Comparison of ENCODE assay signal across 9 cellular contexts in the genomic region with DNA sequence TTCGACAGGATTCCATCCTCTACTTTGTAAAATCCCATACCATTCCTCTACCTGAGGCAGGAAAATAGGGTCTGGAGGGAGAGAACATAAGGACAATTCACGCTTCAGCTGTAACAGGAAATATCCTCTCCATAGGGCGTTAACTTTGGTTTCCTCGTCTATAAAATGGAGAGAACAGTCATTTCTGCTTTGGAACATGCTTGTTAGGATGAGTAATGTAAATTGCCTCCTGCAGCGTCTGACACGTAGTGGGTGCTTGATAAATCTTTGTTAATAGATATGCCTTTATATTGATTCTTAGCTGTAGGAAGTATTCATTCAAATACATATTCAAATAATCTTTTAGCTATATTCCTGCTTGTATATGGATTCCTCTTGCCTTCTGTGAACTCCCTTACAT. TPM values are rescaled to one million over a fixed set of nuclear protein-coding genes. Genes with fewer than 3 reads are reported as not detected.
A peak's percentile ranks its signal among the peaks of the same experiment; 100 is the strongest.
DNase-seq lines count a peak whose midpoint lies in the region; ATAC-seq and TF ChIP-seq lines count a peak whose summit lies in the region.
"Had no signal": no experiment of that assay in that cellular context is flagged by ENCODE, and none has a peak within 500 bp of the region (broad histone marks: within the 10 kb centered on the region; RNA-seq: fewer than 3 reads in every experiment).

No MANE protein-coding gene starts in this region.

- peak overlapping the region; percentile 88 to 97 for H3K4me3 Mint-ChIP-seq in activated T-cell treated with anti-CD3 and anti-CD28 coated beads, Interleukin-2, amount 50 U/mL, for 72 hours
- peak overlapping the region; percentile 85 for H3K4me3 Mint-ChIP-seq in stimulated activated memory B cell treated with anti-CD40 and anti-IgM and Interleukin-4, amounts not matched to agents 10 μg/mL and 1 μg/mL and 100 μg/mL, for 72 hours

- no peaks in the 10 kb centered on the region for H3K9me3 ChIP-seq in PC-9 (ENCODE audit: insufficient read depth, low read depth)
- H3K9me3 ChIP-seq in heart right ventricle: peaks cover 0 to 16% (median 0%) of the 10 kb centered on the region in 11 donors
- H3K9me3 ChIP-seq: pancreas had no signal

- no peak for TF ChIP-seq CTCF in PC-9 (conservative IDR thresholded peaks at IDR 0.05)
- TF ChIP-seq CTCF in epithelial cell of esophagus (IDR thresholded peaks at IDR 0.05; ENCODE audit: insufficient read depth, low read depth, low read length, missing control alignments): no peak
- no peak for TF ChIP-seq CTCF in heart right ventricle (IDR thresholded peaks at IDR 0.05)

- H3K4me2 ChIP-seq in PC-9: no peak overlapping the region

- peaks cover 74% of the 10 kb centered on the region for H3K4me1 Mint-ChIP-seq in activated T-cell treated with anti-CD3 and anti-CD28 coated beads, Interleukin-2, amount 50 U/mL, for 72 hours (ENCODE audit: low read depth)
- H3K4me1 Mint-ChIP-seq in stimulated activated memory B cell treated with anti-CD40 and anti-IgM and Interleukin-4, amounts not matched to agents 10 μg/mL and 1 μg/mL and 100 μg/mL, for 72 hours: peaks cover 81% of the 10 kb centered on the region

- H3K36me3 Mint-ChIP-seq in activated T-cell treated with anti-CD3 and anti-CD28 coated beads, Interleukin-2, amount 50 U/mL, for 72 hours (ENCODE audit: insufficient read depth in 2 of 2): peaks cover 6 to 18% of the 10 kb centered on the region in 2 donors
- H3K36me3 Mint-ChIP-seq in stimulated activated memory B cell treated with anti-CD40 and anti-IgM and Interleukin-4, amounts not matched to agents 10 μg/mL and 1 μg/mL and 100 μg/mL, for 72 hours: peaks cover 20% of the 10 kb centered on the region

- peaks cover 4% of the 10 kb centered on the region for H3F3A ChIP-seq in PC-9 (ENCODE audit: insufficient read depth, low read depth)

- intact Hi-C loops in PC-9 (cut with micrococcal nuclease; ENCODE audit: unreplicated experiment) (loop anchor here (1.0 to 10.0 kb wide), 4 partner anchors 140 to 412 kb away; a partner anchor contains a TSS), heart right ventricle (cut with DNase I) (loop anchor here in 7 of 10 donors (5.0 to 10.0 kb wide), 6 partner anchors 77 to 480 kb away; no protein-coding TSS in a partner anchor), left ventricle myocardium superior (cut with micrococcal nuclease) (no loop called here)

- WGBS in heart right ventricle, 2 donors: 74% methylated on average over 6 of the region's 6 CpGs

- H3K27me3 Mint-ChIP-seq in activated T-cell treated with anti-CD3 and anti-CD28 coated beads, Interleukin-2, amount 50 U/mL, for 72 hours (ENCODE audit: low read depth): no peaks in the 10 kb centered on the region
- no peaks in the 10 kb centered on the region for H3K27me3 Mint-ChIP-seq in stimulated activated memory B cell treated with anti-CD40 and anti-IgM and Interleukin-4, amounts not matched to agents 10 μg/mL and 1 μg/mL and 100 μg/mL, for 72 hours

- H3K9me3 Mint-ChIP-seq in activated T-cell treated with anti-CD3 and anti-CD28 coated beads, Interleukin-2, amount 50 U/mL, for 72 hours: no peaks in the 10 kb centered on the region
- no peaks in the 10 kb centered on the region for H3K9me3 Mint-ChIP-seq in stimulated activated memory B cell treated with anti-CD40 and anti-IgM and Interleukin-4, amounts not matched to agents 10 μg/mL and 1 μg/mL and 100 μg/mL, for 72 hours

- H3K36me3 ChIP-seq in PC-9 (ENCODE audit: low read depth) (peaks cover 15% of the 10 kb centered on the region), heart right ventricle (peaks cover 0 to 16% (median 10%) of the 10 kb centered on the region in 9 donors)

- H3K27ac ChIP-seq in PC-9: no peak overlapping the region
- H3K27ac ChIP-seq in heart right ventricle: peak overlapping the region in 2 of 10 donors; percentile 99 to 100

- H3K9me2 ChIP-seq in PC-9 (ENCODE audit: insufficient read depth): no peaks in the 10 kb centered on the region

- H3K27me3 ChIP-seq in PC-9 (ENCODE audit: insufficient read depth, low read depth) (no peaks in the 10 kb centered on the region), heart right ventricle (no peaks in the 10 kb centered on the region)
- H3K27me3 ChIP-seq: pancreas had no signal

- H4K20me1 ChIP-seq in PC-9 (ENCODE audit: insufficient read depth): peaks cover 31% of the 10 kb centered on the region

- peak overlapping the region; percentile 87; the same call in 1 of the 2 replicates for H2AFZ ChIP-seq in PC-9

- H3K79me2 ChIP-seq in PC-9 (ENCODE audit: low read depth): peaks cover 26% of the 10 kb centered on the region

- no peak for ATAC-seq in activated T-cell treated with anti-CD3 and anti-CD28 coated beads, Interleukin-2, amount 50 U/mL, for 72 hours (replicated peaks in 1 of 2)
- no peak for ATAC-seq in stimulated activated memory B cell treated with anti-CD40 and anti-IgM and Interleukin-4, amounts not matched to agents 10 μg/mL and 1 μg/mL and 100 μg/mL, for 72 hours
- ATAC-seq in heart right ventricle: no peak
- ATAC-seq in left ventricle myocardium superior: no peak
- ATAC-seq in HG02938 (IDR thresholded peaks at IDR 0.05; ENCODE audit: unreplicated experiment): no peak

- H3K4me1 ChIP-seq in PC-9 (replicated peaks; ENCODE audit: insufficient read depth) (peaks cover 10% of the 10 kb centered on the region), heart right ventricle (peaks cover 0 to 77% (median 23%) of the 10 kb centered on the region in 9 donors)

- no TSS peak for BruUV-seq in PC-9 (replicated peaks; lab: Mats Ljungman, UMichigan)

- CTCF ChIA-PET in PC-9 (lab: Charles Lee): interaction anchor here (0.8 kb wide), 1 partner anchor 94 kb away, joined by 4 read pairs; no protein-coding TSS in a partner anchor

- POLR2A ChIA-PET in PC-9 (lab: Charles Lee; ENCODE audit: unreplicated experiment): interaction anchor here (0.5 to 0.7 kb wide), 2 partner anchors 79 to 184 kb away, joined by 3 to 4 read pairs; no protein-coding TSS in a partner anchor

- H3K27ac Mint-ChIP-seq in activated T-cell treated with anti-CD3 and anti-CD28 coated beads, Interleukin-2, amount 50 U/mL, for 72 hours: peak overlapping the region; percentile 96
- H3K27ac Mint-ChIP-seq in stimulated activated memory B cell treated with anti-CD40 and anti-IgM and Interleukin-4, amounts not matched to agents 10 μg/mL and 1 μg/mL and 100 μg/mL, for 72 hours: peak overlapping the region; percentile 94

- H3K4me3 ChIP-seq in PC-9: peak overlapping the region; percentile 84; the same call in 1 of the 2 replicates
- no peak overlapping the region for H3K4me3 ChIP-seq in epithelial cell of esophagus (ENCODE audit: low read length)
- H3K4me3 ChIP-seq in heart right ventricle: peak overlapping the region in 2 of 10 donors; percentile 74 to 87

- no peak for DNase-seq in activated T-cell treated with anti-CD3 and anti-CD28 coated beads, Interleukin-2, amount 50 U/mL, for 72 hours
- DNase-seq in activated T-cell treated with anti-CD3 and anti-CD28 coated beads, Interleukin-2, amount 50 U/mL, for 48 hours: no peak
- DNase-seq in PC-9: no peak
- peak; percentile 28 for DNase-seq in epithelial cell of esophagus (ENCODE audit: low read depth)
- DNase-seq in heart right ventricle: no peak
- DNase-seq in left ventricle myocardium superior: no peak

RNA-seq across cellular contexts. Expression of a gene that starts 0.7 kb away (rescaled TPM):
- 100 to 1,000 TPM; 362 to 383 TPM for total RNA-seq in activated T-cell treated with anti-CD3 and anti-CD28 coated beads, Interleukin-2, amount 50 U/mL, for 72 hours
- total RNA-seq in PC-9 (2021) (314 and 328 TPM in 2 replicates), heart right ventricle (100 to 1,000 TPM; 169 to 224 (median 188) TPM), left ventricle myocardium superior (183 TPM)
- 100 to 1,000 TPM in 1 of 2 donors, 10 to 100 TPM in 1; 86.8 to 141 TPM for polyA plus RNA-seq in heart right ventricle
